8 cellular contexts compared by ENCODE assay signal in the genomic region with DNA sequence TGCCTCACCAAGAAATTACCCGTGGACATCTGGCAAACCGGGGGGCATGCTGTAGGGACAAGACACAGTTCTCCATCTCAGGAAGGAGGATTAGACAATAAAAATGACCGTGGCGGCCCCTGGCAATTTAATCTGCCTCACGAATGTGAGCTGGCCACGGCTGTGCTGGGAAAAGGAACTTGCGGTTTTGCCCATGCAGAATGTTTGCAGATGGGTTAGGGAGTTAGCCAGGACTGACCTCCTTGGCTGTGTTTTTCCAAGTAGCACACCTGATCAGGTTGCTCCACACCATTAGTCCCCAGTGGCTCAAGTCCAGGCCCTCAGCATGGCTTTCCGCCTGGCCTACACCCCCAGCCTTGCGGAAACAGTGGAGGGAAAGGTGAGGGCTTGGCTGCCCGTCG. TPM values are rescaled to one million over a fixed set of nuclear protein-coding genes. Genes with fewer than 3 reads are reported as not detected.
DNase-seq lines count a peak whose midpoint lies in the region; ATAC-seq, FAIRE-seq and TF ChIP-seq lines count a peak whose summit lies in the region.

No MANE protein-coding gene starts in this region.

- H3K27ac ChIP-seq in GM23248 (peak overlapping the region; percentile 91), smooth muscle cell (ENCODE audit: low read depth) (peak overlapping the region; percentile 99)

- peak; percentile 85 for FAIRE-seq in RCC 7860 (lab: Jason Lieb, UNC)

- no peak for TF ChIP-seq CTCF in smooth muscle cell (IDR thresholded peaks at IDR 0.05; ENCODE audit: borderline replicate concordance, insufficient read depth, poor library complexity, severe bottlenecking)

- no peaks in the 10 kb centered on the region for H3K9me3 ChIP-seq in GM23248 (ENCODE audit: low read depth)
- H3K9me3 ChIP-seq in smooth muscle cell (replicated peaks; ENCODE audit: low read depth): no peaks in the 10 kb centered on the region

- ATAC-seq in HG03139 (IDR thresholded peaks at IDR 0.05; ENCODE audit: unreplicated experiment): no peak
- no peak for ATAC-seq in HG03039 (IDR thresholded peaks at IDR 0.05; ENCODE audit: unreplicated experiment)

- peak overlapping the region; percentile 69 for H3K9ac ChIP-seq in GM23248
- peak overlapping the region; percentile 91 for H3K9ac ChIP-seq in smooth muscle cell (ENCODE audit: low read depth)

- in situ Hi-C loops in GM23248 (cut with MboI): no loop called here

- H2AFZ ChIP-seq in GM23248: no peak overlapping the region
- no peak overlapping the region for H2AFZ ChIP-seq in smooth muscle cell (ENCODE audit: low read depth)

- H3K4me1 ChIP-seq in GM23248 (ENCODE audit: insufficient read depth): peaks cover 27% of the 10 kb centered on the region
- peaks cover 16% of the 10 kb centered on the region for H3K4me1 ChIP-seq in smooth muscle cell (ENCODE audit: low read depth)

- DNase-seq in GM23248 (peak; percentile 82), RCC 7860 (ENCODE audit: low spot score) (peak; percentile 86), glomerular visceral epithelial cell (ENCODE audit: extremely low spot score) (peak; percentile 91), smooth muscle cell (lab: John Stamatoyannopoulos, UW; ENCODE audit: unreplicated experiment) (peak; percentile 41), inferior parietal cortex (ENCODE audit: extremely low spot score) (no peak)
- DNase-seq in activated CD4-positive, alpha-beta T cell treated with anti-CD3 and anti-CD28 coated beads for 48 hours: no peak

- H3K9me2 ChIP-seq in GM23248 (ENCODE audit: insufficient read depth): no peaks in the 10 kb centered on the region

- H3K4me3 ChIP-seq in GM23248 (peak overlapping the region; percentile 28; the same call in 1 of the 2 replicates), smooth muscle cell (no peak overlapping the region)

- 54 to 57% methylated on average over 11 of the region's 11 CpGs for WGBS in GM23248 (ENCODE audit: low coverage in 1 of 2, low lambda C conversion rate in 2 of 2, missing lambda C conversion rate in 2 of 2), 2 experiments
- WGBS in smooth muscle cell (ENCODE audit: low lambda C conversion rate): 65% methylated on average over 11 of the region's 11 CpGs

- H3K4me2 ChIP-seq in GM23248 (ENCODE audit: unreplicated experiment): peak overlapping the region; percentile 71
- H3K4me2 ChIP-seq in smooth muscle cell: peak overlapping the region; percentile 58

- H4K20me1 ChIP-seq in GM23248 (ENCODE audit: insufficient read depth): no peaks in the 10 kb centered on the region
- H4K20me1 ChIP-seq in smooth muscle cell (ENCODE audit: low read depth): no peaks in the 10 kb centered on the region

- H3K36me3 ChIP-seq in GM23248 (ENCODE audit: low read depth): no peaks in the 10 kb centered on the region
- H3K36me3 ChIP-seq in smooth muscle cell (ENCODE audit: low read depth): no peaks in the 10 kb centered on the region

- H3K79me2 ChIP-seq in GM23248 (ENCODE audit: insufficient read depth) (no peaks in the 10 kb centered on the region), smooth muscle cell (ENCODE audit: low read depth) (no peaks in the 10 kb centered on the region)

- H3K27me3 ChIP-seq in GM23248 (replicated peaks; ENCODE audit: insufficient read depth) (no peaks in the 10 kb centered on the region), smooth muscle cell (ENCODE audit: low read depth) (no peaks in the 10 kb centered on the region)

- H3F3A ChIP-seq in GM23248 (ENCODE audit: insufficient read depth) (peaks cover 25% of the 10 kb centered on the region), smooth muscle cell (ENCODE audit: low read depth) (peaks cover 29% of the 10 kb centered on the region)

RNA-seq across cellular contexts. Expression of gene TPCN1, which starts 20.8 kb away (rescaled TPM):
- 9.0 and 11.6 TPM in 2 replicates for total RNA-seq in GM23248 (2014; rRNA removed; shearing (Covaris generic))
- polyA plus RNA-seq in GM23248 (2016; fragmentation: Nextera tagmentation; extraction: Ambion mirVana) (15.9 and 17.6 TPM in 2 replicates), smooth muscle cell (29.2 and 29.6 TPM in 2 replicates)
- 12.1 and 12.9 TPM in 2 replicates for total RNA-seq in smooth muscle cell

RNA-seq across cellular contexts. Expression of gene RITA1, which starts 56.5 kb away (rescaled TPM):
- total RNA-seq in GM23248 (2014; rRNA removed; shearing (Covaris generic)): 16.2 and 19.2 TPM in 2 replicates
- polyA plus RNA-seq in GM23248 (2016; fragmentation: Nextera tagmentation; extraction: Ambion mirVana) (12.5 and 15.6 TPM in 2 replicates), smooth muscle cell (12.2 and 14.0 TPM in 2 replicates)
- total RNA-seq in smooth muscle cell: 9.1 and 9.6 TPM in 2 replicates

RNA-seq across cellular contexts. Expression of gene DDX54, which starts 56.7 kb away (rescaled TPM):
- 34.9 and 44.5 TPM in 2 replicates for total RNA-seq in GM23248 (2014; rRNA removed; shearing (Covaris generic))
- polyA plus RNA-seq in GM23248 (2016; fragmentation: Nextera tagmentation; extraction: Ambion mirVana) (27.7 and 28.1 TPM in 2 replicates), smooth muscle cell (28.3 and 32.5 TPM in 2 replicates)
- 19.3 and 39.3 TPM in 2 replicates for total RNA-seq in smooth muscle cell

Comparison
In these comparisons a context has a peak if more than half of its experiments do, and no peak if none do; other contexts are left out.
1. DNase-seq: peak in GM23248 (single experiment), RCC 7860 (single experiment), glomerular visceral epithelial cell (single experiment) and smooth muscle cell (single experiment); none in inferior parietal cortex (single experiment) and activated CD4-positive, alpha-beta T cell treated with anti-CD3 and anti-CD28 coated beads for 48 hours (single experiment).